ENCODE assay signal across 8 cellular contexts in genomic region chr17:49259663-49260010, GRCh38. TPM values are rescaled to one million over a fixed set of nuclear protein-coding genes. Genes with fewer than 3 reads are reported as not detected.
A peak's percentile ranks its signal among the peaks of the same experiment; 100 is the strongest.
DNase-seq lines count a peak whose midpoint lies in the region; ATAC-seq and TF ChIP-seq lines count a peak whose summit lies in the region.

No MANE protein-coding gene starts in this region.

- H3K9me3 Mint-ChIP-seq in stimulated activated naive CD8-positive, alpha-beta T cell treated with anti-CD3 and anti-CD28 coated beads, Interleukin-15, Interleukin-2, amounts not matched to agents 100 ng/mL and 50 ng/mL, for 24 hours = no peaks in the 10 kb centered on the region
- H3K9me3 Mint-ChIP-seq in mesothelial cell of epicardium = no peaks in the 10 kb centered on the region

- H3K4me3 Mint-ChIP-seq in stimulated activated naive CD8-positive, alpha-beta T cell treated with anti-CD3 and anti-CD28 coated beads, Interleukin-15, Interleukin-2, amounts not matched to agents 100 ng/mL and 50 ng/mL, for 24 hours = peak overlapping the region; percentile 76
- H3K4me3 Mint-ChIP-seq in mesothelial cell of epicardium = peak overlapping the region; percentile 72

- intact Hi-C loops in aorta (cut with DNase I) = no loop called here

- no peak for TF ChIP-seq CTCF in choroid plexus epithelial cell (conservative IDR thresholded peaks at IDR 0.05; ENCODE audit: low read depth, low read length)
- no peak for TF ChIP-seq CTCF in mesothelial cell of epicardium (IDR thresholded peaks at IDR 0.05; ENCODE audit: unreplicated experiment)

- no peak for ATAC-seq in stimulated activated naive CD8-positive, alpha-beta T cell treated with anti-CD3 and anti-CD28 coated beads, Interleukin-15, Interleukin-2, amounts not matched to agents 100 U/mL and 50 U/mL, for 24 hours
- ATAC-seq in aorta (ENCODE audit: low FRiP score) = peak; percentile 19

- peaks cover 9% of the 10 kb centered on the region for H3K4me1 Mint-ChIP-seq in stimulated activated naive CD8-positive, alpha-beta T cell treated with anti-CD3 and anti-CD28 coated beads, Interleukin-15, Interleukin-2, amounts not matched to agents 100 ng/mL and 50 ng/mL, for 24 hours (ENCODE audit: low read depth)
- no peaks in the 10 kb centered on the region for H3K4me1 Mint-ChIP-seq in mesothelial cell of epicardium

- H3K27me3 Mint-ChIP-seq in stimulated activated naive CD8-positive, alpha-beta T cell treated with anti-CD3 and anti-CD28 coated beads, Interleukin-15, Interleukin-2, amounts not matched to agents 100 ng/mL and 50 ng/mL, for 24 hours = no peaks in the 10 kb centered on the region
- H3K27me3 Mint-ChIP-seq in mesothelial cell of epicardium (ENCODE audit: low read depth) = peaks cover 7% of the 10 kb centered on the region

- 7 to 8% methylated on average over 10 of the region's 10 CpGs for WGBS in aorta, 2 donors

- H3K4me1 ChIP-seq in aorta (ENCODE audit: control insufficient read depth in 1 of 2, insufficient read depth in 2 of 2, low read length in 2 of 2) = no peaks in the 10 kb centered on the region

- no peak for DNase-seq in stimulated activated naive CD8-positive, alpha-beta T cell treated with anti-CD3 and anti-CD28 coated beads, Interleukin-15, Interleukin-2, amounts not matched to agents 100 U/mL and 50 U/mL, for 24 hours
- DNase-seq in choroid plexus epithelial cell (ENCODE audit: low read depth) (no peak), mesothelial cell of epicardium (ENCODE audit: low spot score in 2 of 2, unreplicated experiment in 2 of 2) (no peak), aorta (no peak), NCI-H1930 (lab: John Stamatoyannopoulos, UW) (no peak), NCI-H1048 (lab: John Stamatoyannopoulos, UW) (no peak), epidermal melanocyte (ENCODE audit: insufficient read length, low spot score) (no peak)

- H3K27ac Mint-ChIP-seq in stimulated activated naive CD8-positive, alpha-beta T cell treated with anti-CD3 and anti-CD28 coated beads, Interleukin-15, Interleukin-2, amounts not matched to agents 100 ng/mL and 50 ng/mL, for 24 hours = no peak overlapping the region
- H3K27ac Mint-ChIP-seq in mesothelial cell of epicardium = no peak overlapping the region

- H3K9me3 ChIP-seq in aorta (ENCODE audit: control insufficient read depth, low read length) = no peaks in the 10 kb centered on the region

- H3K27me3 ChIP-seq in aorta (ENCODE audit: control insufficient read depth in 1 of 2, insufficient read depth in 2 of 2, low read length in 1 of 2) = no peaks in the 10 kb centered on the region

- peak overlapping the region in 1 of 2 donors; percentile 59 for H3K27ac ChIP-seq in aorta (ENCODE audit: low read depth in 1 of 2, low read length in 2 of 2)

- H3K36me3 Mint-ChIP-seq in stimulated activated naive CD8-positive, alpha-beta T cell treated with anti-CD3 and anti-CD28 coated beads, Interleukin-15, Interleukin-2, amounts not matched to agents 100 ng/mL and 50 ng/mL, for 24 hours (ENCODE audit: low read depth) = no peaks in the 10 kb centered on the region
- H3K36me3 Mint-ChIP-seq in mesothelial cell of epicardium = no peaks in the 10 kb centered on the region

- H3K4me3 ChIP-seq in choroid plexus epithelial cell (ENCODE audit: low read depth, low read length) = peak overlapping the region; percentile 59
- peak overlapping the region; percentile 60 to 75 for H3K4me3 ChIP-seq in aorta (ENCODE audit: low read length in 2 of 2)

- no peaks in the 10 kb centered on the region for H3K36me3 ChIP-seq in aorta (ENCODE audit: control insufficient read depth in 1 of 2, insufficient read depth in 2 of 2, low read length in 1 of 2)

RNA-seq across cellular contexts. Expression of gene PHOSPHO1, which starts 29.1 kb away (rescaled TPM):
- total RNA-seq in mesothelial cell of epicardium = 0.25 to 0.40 TPM in 2 of 3 replicates, not detected in the other
- total RNA-seq in aorta = 1 to 10 TPM; 2.0 TPM
- polyA plus RNA-seq in aorta = under 1 TPM in 1 of 2 donors, not detected in 1; 0.72 TPM

RNA-seq across cellular contexts. Expression of gene ABI3, which starts 49.1 kb away (rescaled TPM):
- total RNA-seq in mesothelial cell of epicardium (0.51 to 1.3 TPM (median 0.69 TPM) in 3 replicates), aorta (10 to 100 TPM in 1 of 2 donors, 1 to 10 TPM in 1; 8.8 to 12.3 TPM)
- 1 to 10 TPM in 1 of 2 donors, under 1 TPM in 1; 0.77 to 3.5 TPM for polyA plus RNA-seq in aorta

RNA-seq across cellular contexts. Expression of gene GNGT2, which starts 49.3 kb away (rescaled TPM):
- 0.34 TPM in 1 of 3 replicates, not detected in the others for total RNA-seq in mesothelial cell of epicardium
- total RNA-seq in aorta = 1 to 10 TPM; 1.6 to 1.8 TPM
- 1 to 10 TPM in 1 of 2 donors, under 1 TPM in 1; 1.00 to 4.0 TPM for polyA plus RNA-seq in aorta
